In genomic region chr2:150479075-150479915, GRCh38 we compare ENCODE assay signal across 13 cellular contexts. TPM values are rescaled to one million over a fixed set of nuclear protein-coding genes. Genes with fewer than 3 reads are reported as not detected.
DNase-seq lines count a peak whose midpoint lies in the region; ATAC-seq, FAIRE-seq and TF ChIP-seq lines count a peak whose summit lies in the region.
"Had no signal": no experiment of that assay in that cellular context is flagged by ENCODE, and none has a peak within 500 bp of the region (broad histone marks: within the 10 kb centered on the region; RNA-seq: fewer than 3 reads in every experiment).

No MANE protein-coding gene starts in this region.

- H3K4me3 ChIP-seq in right lobe of liver: no peak overlapping the region
- H3K4me3 ChIP-seq in HepG2 (replicated peaks in 1 of 3; ENCODE audit: insufficient read depth in 1 of 3, low read depth in 2 of 3, low read length in 3 of 3): no peak overlapping the region
- peak overlapping the region; percentile 3 to 29 (median 21) for H3K4me3 ChIP-seq in mammary epithelial cell (replicated peaks in 1 of 3; ENCODE audit: insufficient read depth in 1 of 3, low read depth in 2 of 3, low read length in 3 of 3)
- H3K4me3 ChIP-seq in left lung: no peak overlapping the region
- H3K4me3 ChIP-seq in vagina: no peak overlapping the region

- H2AFZ ChIP-seq in HepG2 (ENCODE audit: low read length) (no peak overlapping the region), mammary epithelial cell (ENCODE audit: low read depth, low read length) (no peak overlapping the region)
- H2AFZ ChIP-seq: parathyroid adenoma had no signal

- no TSS peak for BruUV-seq in HepG2 (replicated peaks; lab: Mats Ljungman, UMichigan)
- TSS peak; percentile 5 for BruUV-seq in mammary epithelial cell (replicated peaks; lab: Mats Ljungman, UMichigan)

- in situ Hi-C loops in HepG2 (cut with HindIII; ENCODE audit: extremely low pct_ligation_motif_present, low pct_unique_long_range_greater_than_20kb): no loop called here
- in situ Hi-C loops in mammary epithelial cell (cut with MboI; ENCODE audit: low sequenced_read_pairs in 2 of 2): loop anchor here (25.0 kb wide), 3 partner anchors 133 to 583 kb away; no protein-coding TSS in a partner anchor

- no peak overlapping the region for H3K4me2 ChIP-seq in HepG2 (ENCODE audit: low read depth, low read length)
- peak overlapping the region; percentile 86 for H3K4me2 ChIP-seq in mammary epithelial cell (ENCODE audit: insufficient read depth, low read depth, low read length)

- no peak for FAIRE-seq in HepG2 (lab: Jason Lieb, UNC)
- FAIRE-seq: A204.1 had no signal

- no peak for TF ChIP-seq CTCF in right lobe of liver (IDR thresholded peaks at IDR 0.05)
- TF ChIP-seq CTCF in HepG2 (CRISPR knock-in tag; IDR thresholded peaks at IDR 0.05): no peak
- no peak for TF ChIP-seq CTCF in mammary epithelial cell (conservative IDR thresholded peaks at IDR 0.05 in 1 of 2, IDR thresholded peaks at IDR 0.05 in 1 of 2; ENCODE audit: extremely low read depth in 1 of 2, insufficient read depth in 1 of 2, low read depth in 1 of 2, low read length in 2 of 2)
- no peak for TF ChIP-seq CTCF in left lung (IDR thresholded peaks at IDR 0.05)
- TF ChIP-seq CTCF in vagina (IDR thresholded peaks at IDR 0.05): no peak

- H3K27ac ChIP-seq in right lobe of liver (peak overlapping the region; percentile 8 to 89 (median 85)), HepG2 (ENCODE audit: extremely low read length, insufficient read depth, low read length) (no peak overlapping the region), mammary epithelial cell (ENCODE audit: insufficient read depth, low read depth, low read length) (peak overlapping the region; percentile 100), left lung (no peak overlapping the region), vagina (peak overlapping the region; percentile 67)
- H3K27ac ChIP-seq: parathyroid adenoma had no signal

- no peak for TF ChIP-seq RAD21 in HepG2 (CRISPR knock-in tag; IDR thresholded peaks at IDR 0.05)

- H3K9me3 ChIP-seq in right lobe of liver (no peaks in the 10 kb centered on the region), HepG2 (ENCODE audit: low read length) (no peaks in the 10 kb centered on the region), mammary epithelial cell (replicated peaks; ENCODE audit: insufficient read depth, low read length) (no peaks in the 10 kb centered on the region), left lung (no peaks in the 10 kb centered on the region), vagina (no peaks in the 10 kb centered on the region)
- H3K9me3 ChIP-seq: adrenal gland had no signal

- H3K27me3 ChIP-seq in right lobe of liver (no peaks in the 10 kb centered on the region), HepG2 (ENCODE audit: control insufficient read depth in 1 of 2, insufficient read depth in 2 of 2, low read length in 2 of 2) (0 out of 5 replicates have a peak, but pooled peaks cover 0 to 2% of the 10 kb centered on the region in 2 experiments), mammary epithelial cell (ENCODE audit: insufficient read depth, low read length) (no peaks in the 10 kb centered on the region), left lung (peaks cover 0 to 8% of the 10 kb centered on the region in 2 donors), vagina (no peaks in the 10 kb centered on the region)
- H3K27me3 ChIP-seq: adrenal gland had no signal

- no peak for TF ChIP-seq EP300 in HepG2 (IDR thresholded peaks at IDR 0.05; ENCODE audit: low read depth in 2 of 2, low read length in 2 of 2)
- TF ChIP-seq EP300 in HepG2 (CRISPR knock-in tag; IDR thresholded peaks at IDR 0.05; ENCODE audit: borderline replicate concordance): no peak

- DNase-seq in right lobe of liver (no peak), HepG2 (ENCODE audit: low spot score) (no peak), mammary epithelial cell (peak; percentile 87), left lung (no peak), vagina (ENCODE audit: extremely low spot score in 2 of 2) (no peak), pons (ENCODE audit: low spot score) (no peak), amniotic stem cell (lab: John Stamatoyannopoulos, UW) (no peak)
- no peak for DNase-seq in stimulated activated naive CD4-positive, alpha-beta T cell treated with Interleukin-2 at 50 U/mL for 16 hours (lab: John Stamatoyannopoulos, UW)
- DNase-seq: activated CD8-positive, alpha-beta memory T cell treated with anti-CD3 and anti-CD28 coated beads for 24 hours; T-helper 1 cell had no signal

- dilution Hi-C loops in mammary epithelial cell (cut with HindIII; ENCODE audit: low sequenced_read_pairs): no loop called here

- CTCF ChIA-PET in HepG2 (lab: Yijun Ruan, JAX; ENCODE audit: low intra/inter-chr PET ratio, low total read pairs) (no interaction called here), mammary epithelial cell (lab: Charles Lee; ENCODE audit: low non-redundant PET) (interaction anchor here (0.6 kb wide), 1 partner anchor 211 kb away, joined by 3 read pairs; no protein-coding TSS in a partner anchor)

- POLR2A ChIA-PET in HepG2 (lab: Yijun Ruan, JAX): no interaction called here

- H3K4me1 ChIP-seq in right lobe of liver (peaks cover 0 to 64% (median 32%) of the 10 kb centered on the region in 4 donors), HepG2 (ENCODE audit: insufficient read depth, low read length) (no peaks in the 10 kb centered on the region), mammary epithelial cell (ENCODE audit: insufficient read depth, low read length) (peaks cover 83% of the 10 kb centered on the region), left lung (peaks cover 0 to 9% of the 10 kb centered on the region in 2 donors), vagina (peaks cover 95% of the 10 kb centered on the region)
- H3K4me1 ChIP-seq: parathyroid adenoma had no signal

- ATAC-seq in right lobe of liver (no peak), HepG2 (no peak), left lung (peak; percentile 43)

- no peak overlapping the region for H3K9ac ChIP-seq in HepG2 (ENCODE audit: insufficient read depth, low read depth, low read length)
- peak overlapping the region; percentile 86 for H3K9ac ChIP-seq in mammary epithelial cell (ENCODE audit: insufficient read depth, low read length)
- H3K9ac ChIP-seq: parathyroid adenoma had no signal

- TF ChIP-seq POLR2A in right lobe of liver (IDR thresholded peaks at IDR 0.05): no peak
- no peak for TF ChIP-seq POLR2A in HepG2 (IDR thresholded peaks at IDR 0.05; ENCODE audit: insufficient read depth in 1 of 2, low read depth in 2 of 2, low read length in 2 of 2)
- no peak for TF ChIP-seq POLR2A in vagina (IDR thresholded peaks at IDR 0.05)

- H4K20me1 ChIP-seq in HepG2 (ENCODE audit: insufficient read depth, low read length): no peaks in the 10 kb centered on the region
- no peaks in the 10 kb centered on the region for H4K20me1 ChIP-seq in mammary epithelial cell (ENCODE audit: insufficient read depth, low read length)

- intact Hi-C loops in right lobe of liver (cut with DNase I) (no loop called here), HepG2 (cut with micrococcal nuclease; ENCODE audit: unreplicated experiment) (no loop called here), mammary epithelial cell (cut with micrococcal nuclease) (loop anchor here (2.0 kb wide), 1 partner anchor 882 kb away; no protein-coding TSS in a partner anchor), left lung (cut with DNase I) (no loop called here), vagina (cut with DNase I) (no loop called here)

- WGBS in right lobe of liver (ENCODE audit: insufficient coverage, low coverage, low lambda C conversion rate, missing lambda C conversion rate): 47% methylated on average over 3 of the region's 3 CpGs
- 54% methylated on average over 3 of the region's 3 CpGs for WGBS in HepG2 (ENCODE audit: low lambda C conversion rate)
- WGBS in mammary epithelial cell (ENCODE audit: low coverage, missing lambda C conversion rate): 0% methylated on average over 3 of the region's 3 CpGs

- peaks cover 0 to 16% (median 2%) of the 10 kb centered on the region in 4 donors for H3K36me3 ChIP-seq in right lobe of liver
- no peaks in the 10 kb centered on the region for H3K36me3 ChIP-seq in HepG2 (replicated peaks in 1 of 2; ENCODE audit: control insufficient read depth in 1 of 2, insufficient read depth in 2 of 2, low read length in 2 of 2)
- peaks cover 15% of the 10 kb centered on the region for H3K36me3 ChIP-seq in mammary epithelial cell (ENCODE audit: insufficient read depth, low read length)
- no peaks in the 10 kb centered on the region for H3K36me3 ChIP-seq in left lung
- peaks cover 0 to 4% of the 10 kb centered on the region in 2 donors for H3K36me3 ChIP-seq in vagina

- no peaks in the 10 kb centered on the region for H3K79me2 ChIP-seq in HepG2 (ENCODE audit: insufficient read depth, low read length)
- H3K79me2 ChIP-seq in mammary epithelial cell (ENCODE audit: insufficient read depth, low read length): peaks cover 94% of the 10 kb centered on the region
- H3K79me2 ChIP-seq: parathyroid adenoma had no signal

TF ChIP-seq in HepG2, 621 proteins besides CTCF, POLR2A, EP300 and RAD21 (continues in another document):
- no peak for TF ChIP-seq STAT5B (CRISPR knock-in tag; IDR thresholded peaks at IDR 0.05)

RNA-seq across cellular contexts. Expression of gene RND3, which starts 8.2 kb away (rescaled TPM):
- total RNA-seq in right lobe of liver (10 to 100 TPM; 20.0 to 70.5 (median 36.8) TPM), HepG2 (2016; rRNA removed; fragmentation: Illumina TruSeq; extraction: Trizol) (0.13 and 0.73 TPM in 2 replicates), mammary epithelial cell (100 to 1,000 TPM; 146 to 178 TPM), left lung (10 to 100 TPM; 28.3 to 44.8 TPM), vagina (62.1 TPM)
- total RNA-seq in HepG2 (2016; cell fraction: cytosol; rRNA removed; fragmentation: Illumina TruSeq; extraction: Trizol; ENCODE audit: low read depth): not detected in 2 replicates
- 0.19 and 0.71 TPM in 2 replicates for total RNA-seq in HepG2 (2016; cell fraction: insoluble cytoplasmic fraction; rRNA removed; fragmentation: Illumina TruSeq; extraction: Trizol)
- total RNA-seq in HepG2 (2016; cell fraction: membrane; rRNA removed; fragmentation: Illumina TruSeq; extraction: Trizol): 0.10 and 0.25 TPM in 2 replicates
- 0.41 and 0.59 TPM in 2 replicates for total RNA-seq in HepG2 (2016; cell fraction: nucleus; rRNA removed; fragmentation: Illumina TruSeq; extraction: Trizol)
- polyA plus RNA-seq in HepG2 (2011; rRNA removed) (0.24 and 0.42 TPM in 2 replicates), mammary epithelial cell (28.6 TPM)
- polyA plus RNA-seq in HepG2 (2011; cell fraction: cytosol; rRNA removed): 0.17 and 0.42 TPM in 2 replicates
- 0.59 TPM in 1 of 2 replicates, not detected in the other for polyA plus RNA-seq in HepG2 (2011; cell fraction: nucleus; rRNA removed)
- polyA plus RNA-seq in HepG2 (2012): 0.17 and 0.20 TPM in 2 replicates
- polyA plus RNA-seq in HepG2 (2016; cell fraction: cytosol; fragmentation: Illumina TruSeq; extraction: Trizol; ENCODE audit: low read depth): not detected in 2 replicates
- 0.29 and 0.58 TPM in 2 replicates for polyA plus RNA-seq in HepG2 (2016; cell fraction: insoluble cytoplasmic fraction; fragmentation: Illumina TruSeq; extraction: Trizol; ENCODE audit: low read depth)
- polyA plus RNA-seq in HepG2 (2016; cell fraction: membrane; fragmentation: Illumina TruSeq; extraction: Trizol; ENCODE audit: low read depth): not detected in 2 replicates
- 0.27 and 0.67 TPM in 2 replicates for polyA plus RNA-seq in HepG2 (2016; cell fraction: nucleus; fragmentation: Illumina TruSeq; extraction: Trizol; ENCODE audit: insufficient read depth, low read depth)
- 34.6 TPM in 1 of 2 replicates, not detected in the other for polyA minus RNA-seq in HepG2 (2011; rRNA and poly(A)+ RNA removed; ENCODE audit: low replicate concordance)
- polyA minus RNA-seq in HepG2 (2011; cell fraction: cytosol; rRNA and poly(A)+ RNA removed): 0.69 and 0.70 TPM in 2 replicates
- polyA minus RNA-seq in HepG2 (2011; cell fraction: nucleus; rRNA and poly(A)+ RNA removed): 0.87 and 1.0 TPM in 2 replicates
- 243 TPM for polyA minus RNA-seq in mammary epithelial cell

Comparison
In these comparisons a context has a peak if more than half of its experiments do, and no peak if none do; other contexts are left out.
1. H3K27ac ChIP-seq: peak in right lobe of liver (3 of 3), mammary epithelial cell (single experiment) and vagina (single experiment); none in HepG2 (single experiment) and left lung (0 of 2).
2. RNA of gene RND3, which starts 8.2 kb away (total RNA-seq): 146 to 178 TPM in mammary epithelial cell, 62.1 TPM in vagina (single experiment), 28.3 to 44.8 TPM in left lung and 20.0 to 70.5 TPM in right lobe of liver; 0.10 to 0.73 TPM in HepG2; every median in the first group is over 10 times any median in the second.
3. H3K4me3 ChIP-seq: peak in mammary epithelial cell (3 of 3); none in right lobe of liver (0 of 3), HepG2 (0 of 3), left lung (0 of 2) and vagina (0 of 2).